ENCODE assay signal across 8 cellular contexts in genomic region chr6:29702519-29703103, GRCh38. TPM values are rescaled to one million over a fixed set of nuclear protein-coding genes. Genes with fewer than 3 reads are reported as not detected.
A peak's percentile ranks its signal among the peaks of the same experiment; 100 is the strongest.
DNase-seq lines count a peak whose midpoint lies in the region; ATAC-seq and TF ChIP-seq lines count a peak whose summit lies in the region.

No MANE protein-coding gene starts in this region.

- H3K4me3 Mint-ChIP-seq in activated naive CD4-positive, alpha-beta T cell treated with anti-CD3 and anti-CD28 coated beads for 36 hours = no peak overlapping the region

- no peak for TF ChIP-seq POLR2A in GM18505 (IDR thresholded peaks at IDR 0.05; ENCODE audit: borderline replicate concordance, extremely low read depth, insufficient read depth, insufficient read length)

- ATAC-seq in GM18505 (IDR thresholded peaks at IDR 0.05; ENCODE audit: unreplicated experiment) (no peak), HG03565 (IDR thresholded peaks at IDR 0.05; ENCODE audit: unreplicated experiment) (no peak)

- DNase-seq in A172 (ENCODE audit: low spot score) = peak; percentile 13
- DNase-seq in GM13976 (ENCODE audit: low spot score) = peak; percentile 78
- DNase-seq in SK-MEL-5 (ENCODE audit: low read depth, low spot score) = peak; percentile 65
- peak; percentile 76 for DNase-seq in activated naive CD4-positive, alpha-beta T cell treated with anti-CD3 and anti-CD28 coated beads for 36 hours
- DNase-seq in iPS-NIHi7 (ENCODE audit: extremely low spot score) = peak; percentile 91
- peak; percentile 55 to 69 (median 69) for DNase-seq in stimulated activated CD4-positive, alpha-beta T cell treated with anti-CD3 and anti-CD28 coated beads, TNF-alpha, amount 100 ng/mL, for 4 hours (ENCODE audit: low read depth in 3 of 3)

- TF ChIP-seq CTCF in GM13976 (IDR thresholded peaks at IDR 0.05; ENCODE audit: borderline replicate concordance, control extremely low read depth, extremely low read depth, insufficient read depth, missing control alignments) = peak; percentile 47

- intact Hi-C loops in activated naive CD4-positive, alpha-beta T cell treated with anti-CD3 and anti-CD28 coated beads for 36 hours (cut with micrococcal nuclease) = no loop called here

- in situ Hi-C loops in GM13976 (cut with MboI; ENCODE audit: low sequenced_read_pairs, unreplicated experiment) = loop anchor here (10.0 kb wide), 1 partner anchor 132 kb away; no protein-coding TSS in a partner anchor
- in situ Hi-C loops in SK-MEL-5 (cut with HindIII; ENCODE audit: low pct_unique_long_range_greater_than_20kb, low sequenced_read_pairs) = no loop called here

- peaks cover 20% of the 10 kb centered on the region for H3K4me1 Mint-ChIP-seq in activated naive CD4-positive, alpha-beta T cell treated with anti-CD3 and anti-CD28 coated beads for 36 hours (ENCODE audit: low read depth)

- CTCF ChIA-PET in activated naive CD4-positive, alpha-beta T cell treated with anti-CD3 and anti-CD28 coated beads for 36 hours (lab: Charles Lee) = interaction anchor here (0.5 to 2.2 kb wide), 15 partner anchors 9 to 180 kb away, joined by 3 to 15 read pairs (median 4); no protein-coding TSS in a partner anchor

- H3K27ac Mint-ChIP-seq in activated naive CD4-positive, alpha-beta T cell treated with anti-CD3 and anti-CD28 coated beads for 36 hours = no peak overlapping the region

- H3K9me3 Mint-ChIP-seq in activated naive CD4-positive, alpha-beta T cell treated with anti-CD3 and anti-CD28 coated beads for 36 hours = no peaks in the 10 kb centered on the region

- H3K27me3 Mint-ChIP-seq in activated naive CD4-positive, alpha-beta T cell treated with anti-CD3 and anti-CD28 coated beads for 36 hours (ENCODE audit: low read depth) = peaks cover 12% of the 10 kb centered on the region

- no peaks in the 10 kb centered on the region for H3K36me3 Mint-ChIP-seq in activated naive CD4-positive, alpha-beta T cell treated with anti-CD3 and anti-CD28 coated beads for 36 hours (ENCODE audit: low read depth)

RNA-seq across cellular contexts. Expression of gene HLA-F, which starts 20.6 kb away (rescaled TPM):
- 8.2 and 13.3 TPM in 2 replicates for total RNA-seq in A172 (2014; rRNA removed; shearing (Covaris generic))
- 28.0 and 30.4 TPM in 2 replicates for total RNA-seq in SK-MEL-5 (2014; rRNA removed; shearing (Covaris generic))
- polyA plus RNA-seq in SK-MEL-5 (2015; cell fraction: cytosol; rRNA removed) = 28.4 and 31.7 TPM in 2 replicates
- polyA plus RNA-seq in SK-MEL-5 (2015; cell fraction: nucleus; rRNA removed) = 111 and 143 TPM in 2 replicates
- 100 to 1,000 TPM; 282 to 310 TPM for total RNA-seq in activated naive CD4-positive, alpha-beta T cell treated with anti-CD3 and anti-CD28 coated beads for 36 hours

RNA-seq across cellular contexts. Expression of gene ZFP57, which starts 21.7 kb away (rescaled TPM):
- not detected in 2 replicates for total RNA-seq in A172 (2014; rRNA removed; shearing (Covaris generic))
- not detected in 2 replicates for total RNA-seq in SK-MEL-5 (2014; rRNA removed; shearing (Covaris generic))
- not detected in 2 replicates for polyA plus RNA-seq in SK-MEL-5 (2015; cell fraction: cytosol; rRNA removed)
- polyA plus RNA-seq in SK-MEL-5 (2015; cell fraction: nucleus; rRNA removed) = not detected in 2 replicates
- total RNA-seq in activated naive CD4-positive, alpha-beta T cell treated with anti-CD3 and anti-CD28 coated beads for 36 hours = not detected

RNA-seq across cellular contexts. Expression of gene MOG, which starts 45.7 kb away (rescaled TPM):
- not detected in 2 replicates for total RNA-seq in A172 (2014; rRNA removed; shearing (Covaris generic))
- total RNA-seq in SK-MEL-5 (2014; rRNA removed; shearing (Covaris generic)) = not detected in 2 replicates
- polyA plus RNA-seq in SK-MEL-5 (2015; cell fraction: cytosol; rRNA removed) = 0.12 TPM in 1 of 2 replicates, not detected in the other
- not detected in 2 replicates for polyA plus RNA-seq in SK-MEL-5 (2015; cell fraction: nucleus; rRNA removed)
- not detected for total RNA-seq in activated naive CD4-positive, alpha-beta T cell treated with anti-CD3 and anti-CD28 coated beads for 36 hours

Comparison
In these comparisons a context has a peak if more than half of its experiments do, and no peak if none do; other contexts are left out.
1. DNase-seq: peak in every context shown above with its lines; median percentile 91 in iPS-NIHi7; 78 in GM13976; 76 in activated naive CD4-positive, alpha-beta T cell treated with anti-CD3 and anti-CD28 coated beads for 36 hours; 69 in stimulated activated CD4-positive, alpha-beta T cell treated with anti-CD3 and anti-CD28 coated beads, TNF-alpha, amount 100 ng/mL, for 4 hours; 65 in SK-MEL-5; 13 in A172.